In the genomic region with DNA sequence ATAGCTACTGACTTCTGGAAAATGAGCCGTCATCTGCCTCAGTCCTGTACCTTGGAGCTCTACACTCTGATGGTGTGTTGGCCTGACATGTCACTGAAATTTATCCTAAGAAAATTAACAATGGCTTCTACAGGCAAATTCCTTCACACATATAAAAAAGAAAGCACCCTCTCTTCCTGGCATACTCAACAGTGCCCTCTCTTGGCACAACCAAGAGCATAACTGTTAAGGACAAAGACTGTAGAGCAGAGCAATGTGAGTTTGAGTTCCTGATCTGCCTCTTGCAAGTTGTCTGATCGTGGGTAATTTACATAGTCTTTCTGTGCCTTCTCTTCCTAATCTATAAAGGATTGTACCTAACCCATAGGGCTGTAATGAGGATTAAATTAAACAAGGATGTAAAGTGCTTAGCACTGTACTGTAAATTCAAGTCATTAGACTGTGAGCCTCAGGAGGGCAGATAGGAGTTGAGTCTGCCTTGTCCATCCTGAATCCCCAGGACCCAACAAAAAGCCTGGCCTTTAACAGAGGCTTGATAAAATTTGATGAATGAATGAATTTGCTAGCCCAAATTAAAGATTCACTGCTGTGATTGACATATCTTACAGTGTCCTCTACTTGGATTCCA, we compare ENCODE assay signal across 1 cellular context.
TF ChIP-seq lines count a peak whose summit lies in the region.

No MANE protein-coding gene starts in this region.

TF ChIP-seq in H1, 55 proteins besides CTCF, POLR2A, EP300 and RAD21 (continued from another document):
- TF ChIP-seq GABPA (IDR thresholded peaks at IDR 0.05; ENCODE audit: borderline replicate concordance, insufficient read depth, low read length), result no peak
